In genomic region chrX:23902419-23902818, GRCh38 we compare ENCODE assay signal across 8 cellular contexts. TPM values are rescaled to one million over a fixed set of nuclear protein-coding genes. Genes with fewer than 3 reads are reported as not detected.
A peak's percentile ranks its signal among the peaks of the same experiment; 100 is the strongest.
DNase-seq lines count a peak whose midpoint lies in the region; ATAC-seq and TF ChIP-seq lines count a peak whose summit lies in the region.

No MANE protein-coding gene starts in this region.

- intact Hi-C loops in heart right ventricle (cut with DNase I) (loop anchor here (1.0 to 10.0 kb wide), 13 partner anchors 105 to 210 kb away; partner anchors contain the start of genes SAT1 (in 4 of the 10), EIF2S3 (in 2 of the 10) and KLHL15 (in 2 of the 10)), sciatic nerve (cut with DNase I) (loop anchor here (5.0 to 10.0 kb wide), 2 partner anchors 118 to 205 kb away; partner anchors contain the start of gene SAT1)

- H3K27ac ChIP-seq in heart right ventricle = peak overlapping the region in 9 of 10 donors; percentile 55 to 81 (median 70)

- no peaks in the 10 kb centered on the region for H3K9me3 ChIP-seq in heart right ventricle

- TF ChIP-seq CTCF in NB4 (IDR thresholded peaks at IDR 0.05; ENCODE audit: low read depth, low read length) (peak; percentile 21), heart right ventricle (IDR thresholded peaks at IDR 0.05) (peak; percentile 13 to 60 (median 47))

- peaks cover 0 to 52% (median 19%) of the 10 kb centered on the region in 9 donors for H3K4me1 ChIP-seq in heart right ventricle

- H3K4me1 Mint-ChIP-seq in activated CD8-positive, alpha-beta T cell treated with anti-CD3 and anti-CD28 coated beads, Interleukin-2, amount 10 ng/mL, durations not matched to agents 7 days and 5 days (ENCODE audit: low read depth) = peaks cover 9% of the 10 kb centered on the region

- no peak overlapping the region for H3K4me3 Mint-ChIP-seq in activated CD8-positive, alpha-beta T cell treated with anti-CD3 and anti-CD28 coated beads, Interleukin-2, amount 10 ng/mL, durations not matched to agents 7 days and 5 days

- no peaks in the 10 kb centered on the region for H3K27me3 Mint-ChIP-seq in activated CD8-positive, alpha-beta T cell treated with anti-CD3 and anti-CD28 coated beads, Interleukin-2, amount 10 ng/mL, durations not matched to agents 7 days and 5 days (ENCODE audit: low read depth)

- H3K27me3 ChIP-seq in heart right ventricle = peaks cover 0 to 21% (median 0%) of the 10 kb centered on the region in 7 donors

- no peaks in the 10 kb centered on the region for H3K9me3 Mint-ChIP-seq in activated CD8-positive, alpha-beta T cell treated with anti-CD3 and anti-CD28 coated beads, Interleukin-2, amount 10 ng/mL, durations not matched to agents 7 days and 5 days (ENCODE audit: insufficient read depth)

- H3K36me3 Mint-ChIP-seq in activated CD8-positive, alpha-beta T cell treated with anti-CD3 and anti-CD28 coated beads, Interleukin-2, amount 10 ng/mL, durations not matched to agents 7 days and 5 days (ENCODE audit: low read depth) = peaks cover 3% of the 10 kb centered on the region

- no peak for TF ChIP-seq POLR2A in NB4 (IDR thresholded peaks at IDR 0.05; ENCODE audit: extremely low read depth, insufficient read length)

- H3K4me3 ChIP-seq in NB4 (ENCODE audit: low read depth, low read length) (no peak overlapping the region), heart right ventricle (peak overlapping the region in 6 of 10 donors; percentile 3 to 43 (median 34))

- H3K27ac Mint-ChIP-seq in activated CD8-positive, alpha-beta T cell treated with anti-CD3 and anti-CD28 coated beads, Interleukin-2, amount 10 ng/mL, durations not matched to agents 7 days and 5 days = no peak overlapping the region

- peak; percentile 3 to 59 for DNase-seq in NCI-H446 (lab: John Stamatoyannopoulos, UW)
- DNase-seq in NCI-H446 treated with DMSO at 0.1 percent for 48 hours (lab: John Stamatoyannopoulos, UW) = no peak
- DNase-seq in NB4 (ENCODE audit: low read depth) = peak; percentile 59
- DNase-seq in activated CD8-positive, alpha-beta T cell treated with anti-CD3 and anti-CD28 coated beads, Interleukin-2, amount 10 ng/mL, durations not matched to agents 7 days and 5 days = no peak
- DNase-seq in heart right ventricle = peak in 1 of 2 donors; percentile 8
- no peak for DNase-seq in sciatic nerve (ENCODE audit: low spot score)
- no peak for DNase-seq in mesenteric fat pad (ENCODE audit: low spot score)

- POLR2A ChIA-PET in activated CD8-positive, alpha-beta T cell treated with anti-CD3 and anti-CD28 coated beads, Interleukin-2, amount 10 ng/mL, durations not matched to agents 7 days and 5 days (lab: Charles Lee) = interaction anchor here (1.6 to 2.8 kb wide), 3 partner anchors 119 to 151 kb away, joined by 5 to 61 read pairs (median 7); partner anchors contain the start of gene SAT1

- peak; percentile 35 for ATAC-seq in activated CD8-positive, alpha-beta T cell treated with anti-CD3 and anti-CD28 coated beads, Interleukin-2, amount 10 ng/mL, durations not matched to agents 7 days and 5 days
- ATAC-seq in heart right ventricle = peak in 7 of 8 donors; percentile 16 to 79 (median 64)
- ATAC-seq in sciatic nerve = peak; percentile 71
- ATAC-seq in GM18870 (IDR thresholded peaks at IDR 0.05; ENCODE audit: unreplicated experiment) = no peak

- H3K36me3 ChIP-seq in heart right ventricle = no peaks in the 10 kb centered on the region

- CTCF ChIA-PET in activated CD8-positive, alpha-beta T cell treated with anti-CD3 and anti-CD28 coated beads, Interleukin-2, amount 10 ng/mL, durations not matched to agents 7 days and 5 days (lab: Charles Lee) = interaction anchor here (0.9 to 4.6 kb wide), 48 partner anchors 12 to 1917 kb away, joined by 3 to 111 read pairs (median 6); partner anchors contain the start of genes ACOT9, EIF2S3, KLHL15 and PRDX4

- 0% methylated on average over 2 of the region's 2 CpGs for WGBS in heart right ventricle, 2 donors

RNA-seq across cellular contexts. Expression of gene APOO, which starts 5.3 kb away (rescaled TPM):
- 10 to 100 TPM; 28.3 to 33.1 TPM for total RNA-seq in activated CD8-positive, alpha-beta T cell treated with anti-CD3 and anti-CD28 coated beads, Interleukin-2, amount 10 ng/mL, durations not matched to agents 7 days and 5 days
- total RNA-seq in heart right ventricle = 100 to 1,000 TPM in 7 of 10 donors, 10 to 100 TPM in 3; 73.5 to 132 (median 103) TPM
- polyA plus RNA-seq in heart right ventricle = 10 to 100 TPM; 60.9 to 64.9 TPM
- 38.6 TPM for total RNA-seq in sciatic nerve
- 21.6 TPM for total RNA-seq in mesenteric fat pad

RNA-seq across cellular contexts. Expression of gene CXorf58, which starts 5.4 kb away (rescaled TPM):
- under 1 TPM; 0.21 to 0.31 TPM for total RNA-seq in activated CD8-positive, alpha-beta T cell treated with anti-CD3 and anti-CD28 coated beads, Interleukin-2, amount 10 ng/mL, durations not matched to agents 7 days and 5 days
- total RNA-seq in heart right ventricle (1 to 10 TPM in 1 of 10 donors, under 1 TPM in 7, not detected in 2; 0.13 to 1.1 (median 0.33) TPM), sciatic nerve (not detected), mesenteric fat pad (not detected)
- polyA plus RNA-seq in heart right ventricle = under 1 TPM; 0.09 to 0.29 TPM

Comparison
In these comparisons a context has a peak if more than half of its experiments do, and no peak if none do; other contexts are left out.
1. DNase-seq: peak in NCI-H446 (2 of 2) and NB4 (single experiment); none in NCI-H446 treated with DMSO at 0.1 percent for 48 hours (single experiment), activated CD8-positive, alpha-beta T cell treated with anti-CD3 and anti-CD28 coated beads, Interleukin-2, amount 10 ng/mL, durations not matched to agents 7 days and 5 days (single experiment), sciatic nerve (single experiment) and mesenteric fat pad (single experiment).